8 cellular contexts compared by ENCODE assay signal in the genomic region with DNA sequence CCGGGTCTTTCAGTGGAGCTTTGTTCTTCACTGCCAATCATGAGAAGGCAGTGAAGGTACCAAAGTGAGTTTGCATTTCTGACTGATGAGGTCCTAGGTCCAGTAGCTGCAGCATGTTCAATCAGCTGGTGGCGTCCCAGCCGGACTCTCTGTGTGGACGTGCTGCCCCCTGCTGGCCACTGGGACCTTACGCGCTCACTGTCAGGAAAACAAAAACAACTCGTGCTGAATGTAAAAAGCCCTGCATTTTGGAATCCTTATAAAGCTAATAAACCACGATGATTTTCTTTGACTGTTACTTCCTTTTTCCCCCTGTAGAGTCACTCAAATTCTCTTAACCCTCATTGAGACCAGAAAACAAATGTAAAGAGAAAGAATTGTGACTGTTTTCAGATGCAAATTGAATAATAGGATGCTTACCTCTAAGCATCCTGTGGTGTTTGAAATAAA. TPM values are rescaled to one million over a fixed set of nuclear protein-coding genes. Genes with fewer than 3 reads are reported as not detected.
A peak's percentile ranks its signal among the peaks of the same experiment; 100 is the strongest.
DNase-seq lines count a peak whose midpoint lies in the region; ATAC-seq and TF ChIP-seq lines count a peak whose summit lies in the region.

No MANE protein-coding gene starts in this region.

- H3K27me3 Mint-ChIP-seq in activated T-cell treated with anti-CD3 and anti-CD28 coated beads, Interleukin-2, amount 50 U/mL, for 24 hours: peaks cover 51% of the 10 kb centered on the region
- H3K27me3 Mint-ChIP-seq in nephron (ENCODE audit: low read depth): peaks cover 37% of the 10 kb centered on the region
- H3K27me3 Mint-ChIP-seq in stimulated activated naive B cell treated with anti-CD40 and anti-IgM and Interleukin-4, amounts not matched to agents 10 μg/mL and 1 μg/mL and 100 μg/mL, for 72 hours: no peaks in the 10 kb centered on the region

- no peak overlapping the region for H3K27ac Mint-ChIP-seq in activated T-cell treated with anti-CD3 and anti-CD28 coated beads, Interleukin-2, amount 50 U/mL, for 24 hours
- H3K27ac Mint-ChIP-seq in nephron: peak overlapping the region in 1 of 3 experiments; percentile 81
- peak overlapping the region; percentile 70 for H3K27ac Mint-ChIP-seq in stimulated activated naive B cell treated with anti-CD40 and anti-IgM and Interleukin-4, amounts not matched to agents 10 μg/mL and 1 μg/mL and 100 μg/mL, for 72 hours

- intact Hi-C loops in IMR-90 (cut with micrococcal nuclease) (loop anchor here (1.0 to 5.0 kb wide), 5 partner anchors 413 to 640 kb away; partner anchors contain the start of gene CRYBG1), PC-3 (cut with micrococcal nuclease) (loop anchor here (1.0 to 10.0 kb wide), 7 partner anchors 65 to 642 kb away; no protein-coding TSS in a partner anchor)

- H3K9me2 ChIP-seq in PC-3 (replicated peaks; ENCODE audit: low read length): no peaks in the 10 kb centered on the region

- H3K27ac ChIP-seq in IMR-90 (ENCODE audit: insufficient read depth, low read length) (no peak overlapping the region), PC-3 (ENCODE audit: low read length) (no peak overlapping the region)

- H2AFZ ChIP-seq in IMR-90 (replicated peaks; ENCODE audit: low read length, poor library complexity) (peak overlapping the region; percentile 18), PC-3 (ENCODE audit: low read length) (0 out of 2 replicates have a peak overlapping the region, but pooled peaks have one; percentile 28)

- H3K9me3 ChIP-seq in IMR-90 (ENCODE audit: control insufficient read depth, insufficient read depth, low read length): no peaks in the 10 kb centered on the region
- no peaks in the 10 kb centered on the region for H3K9me3 ChIP-seq in PC-3 (ENCODE audit: low read length)

- H3K4me3 ChIP-seq in GM12865 (ENCODE audit: low read depth, low read length) (no peak overlapping the region), IMR-90 (ENCODE audit: insufficient read depth, low read depth, low read length) (no peak overlapping the region), PC-3 (ENCODE audit: low read length) (no peak overlapping the region), fibroblast of mammary gland (ENCODE audit: control insufficient read depth, low read depth, low read length) (no peak overlapping the region)

- no peak overlapping the region for H4K5ac ChIP-seq in IMR-90 (ENCODE audit: low read depth, low read length)

- H3K27me3 ChIP-seq in IMR-90 (ENCODE audit: control insufficient read depth, insufficient read depth, low read length) (peaks cover 33% of the 10 kb centered on the region), PC-3 (ENCODE audit: low read length) (no peaks in the 10 kb centered on the region)

- WGBS in IMR-90 (ENCODE audit: extremely low coverage in 2 of 2, insufficient read length in 1 of 2), 2 experiments: no CpG with 5 or more reads among the region's 8 CpGs

- H2AK5ac ChIP-seq in IMR-90 (ENCODE audit: low read depth, low read length): no peak overlapping the region

- no peak overlapping the region for H3K23ac ChIP-seq in IMR-90 (ENCODE audit: low read depth, low read length)

- TF ChIP-seq RAD21 in IMR-90 (IDR thresholded peaks at IDR 0.05; ENCODE audit: low read length): peak; percentile 94

- no peaks in the 10 kb centered on the region for H4K20me1 ChIP-seq in IMR-90 (ENCODE audit: insufficient read depth, low read length)
- no peaks in the 10 kb centered on the region for H4K20me1 ChIP-seq in PC-3 (ENCODE audit: low read length)

- H3K9ac ChIP-seq in IMR-90 (ENCODE audit: low read depth, low read length): no peak overlapping the region
- no peak overlapping the region for H3K9ac ChIP-seq in PC-3 (ENCODE audit: low read length)

- TF ChIP-seq CTCF in GM12865 (IDR thresholded peaks at IDR 0.05; ENCODE audit: insufficient read depth, low read depth, low read length, missing control alignments) (peak; percentile 90), IMR-90 (conservative IDR thresholded peaks at IDR 0.05; ENCODE audit: low read depth, low read length) (peak; percentile 97), PC-3 (conservative IDR thresholded peaks at IDR 0.05; ENCODE audit: low read depth, low read length) (peak; percentile 88), fibroblast of mammary gland (conservative IDR thresholded peaks at IDR 0.05; ENCODE audit: control insufficient read depth, insufficient read depth, low read depth, low read length) (peak; percentile 93), nephron (IDR thresholded peaks at IDR 0.05; ENCODE audit: unreplicated experiment in 3 of 3) (peak; percentile 91 to 92 (median 91))

- peak; percentile 84 for ATAC-seq in IMR-90 (ENCODE audit: low read depth)
- peak; percentile 35 for ATAC-seq in PC-3
- ATAC-seq in stimulated activated naive B cell treated with anti-CD40 and anti-IgM and Interleukin-4, amounts not matched to agents 10 μg/mL and 1 μg/mL and 100 μg/mL, for 72 hours (replicated peaks): peak; percentile 58 to 63
- ATAC-seq in HG02840 (IDR thresholded peaks at IDR 0.05; ENCODE audit: low FRiP score, unreplicated experiment): no peak

- POLR2A ChIA-PET in IMR-90 (lab: Charles Lee; ENCODE audit: unreplicated experiment) (no interaction called here), PC-3 (lab: Charles Lee; ENCODE audit: unreplicated experiment) (no interaction called here)

- in situ Hi-C loops in IMR-90 (cut with MboI; ENCODE audit: low sequenced_read_pairs): loop anchor here (25.0 kb wide), 1 partner anchor 642 kb away; the partner anchor contains the start of gene ATG5

- H2BK5ac ChIP-seq in IMR-90 (ENCODE audit: low read depth, low read length, poor library complexity, severe bottlenecking): no peak overlapping the region

- no peak overlapping the region for H2BK120ac ChIP-seq in IMR-90 (ENCODE audit: low read depth, low read length)

- H3K4ac ChIP-seq in IMR-90 (ENCODE audit: low read depth, low read length): no peak overlapping the region

- H4K91ac ChIP-seq in IMR-90 (ENCODE audit: insufficient read depth, low read depth, low read length): no peak overlapping the region

- H3K56ac ChIP-seq in IMR-90 (ENCODE audit: extremely low read depth, insufficient read depth, low read length): no peak overlapping the region

- H3K36me3 ChIP-seq in IMR-90 (ENCODE audit: control insufficient read depth, insufficient read depth, low read length) (no peaks in the 10 kb centered on the region), PC-3 (ENCODE audit: low read depth, low read length) (no peaks in the 10 kb centered on the region)

- H3K4me3 Mint-ChIP-seq in activated T-cell treated with anti-CD3 and anti-CD28 coated beads, Interleukin-2, amount 50 U/mL, for 24 hours: no peak overlapping the region
- peak overlapping the region; percentile 14 to 47 (median 33) for H3K4me3 Mint-ChIP-seq in nephron
- H3K4me3 Mint-ChIP-seq in stimulated activated naive B cell treated with anti-CD40 and anti-IgM and Interleukin-4, amounts not matched to agents 10 μg/mL and 1 μg/mL and 100 μg/mL, for 72 hours: no peak overlapping the region

- H3K14ac ChIP-seq in IMR-90 (replicated peaks; ENCODE audit: low read depth, low read length): no peak overlapping the region

- peak; percentile 89 for DNase-seq in GM12865 (ENCODE audit: low read depth)
- DNase-seq in IMR-90: peak; percentile 76
- peak; percentile 84 for DNase-seq in PC-3
- peak; percentile 86 for DNase-seq in activated T-cell treated with anti-CD3 and anti-CD28 coated beads, Interleukin-2, amount 50 U/mL, for 24 hours
- peak; percentile 79 for DNase-seq in fibroblast of mammary gland (ENCODE audit: low read depth)
- DNase-seq in stimulated activated naive B cell treated with anti-CD40 and anti-IgM and Interleukin-4, amounts not matched to agents 10 μg/mL and 1 μg/mL and 100 μg/mL, for 72 hours: peak; percentile 72

- H3K4me1 Mint-ChIP-seq in activated T-cell treated with anti-CD3 and anti-CD28 coated beads, Interleukin-2, amount 50 U/mL, for 24 hours (ENCODE audit: low read depth): peaks cover 6% of the 10 kb centered on the region
- peaks cover 4% of the 10 kb centered on the region for H3K4me1 Mint-ChIP-seq in nephron
- H3K4me1 Mint-ChIP-seq in stimulated activated naive B cell treated with anti-CD40 and anti-IgM and Interleukin-4, amounts not matched to agents 10 μg/mL and 1 μg/mL and 100 μg/mL, for 72 hours: peaks cover 5 to 15% of the 10 kb centered on the region in 2 donors

- H3K79me1 ChIP-seq in IMR-90 (ENCODE audit: low read depth in 1 of 2, low read length in 2 of 2): no peaks in the 10 kb centered on the region

- CTCF ChIA-PET in IMR-90 (lab: Yijun Ruan, JAX) (interaction anchor here (0.5 to 1.5 kb wide), 25 partner anchors 10 to 640 kb away, joined by 3 to 10 read pairs (median 4); no protein-coding TSS in a partner anchor), PC-3 (lab: Charles Lee) (interaction anchor here (0.6 to 1.2 kb wide), 7 partner anchors 18 to 400 kb away, joined by 3 to 6 read pairs (median 5); no protein-coding TSS in a partner anchor)

- no peaks in the 10 kb centered on the region for H3K9me3 Mint-ChIP-seq in activated T-cell treated with anti-CD3 and anti-CD28 coated beads, Interleukin-2, amount 50 U/mL, for 24 hours
- H3K9me3 Mint-ChIP-seq in nephron: no peaks in the 10 kb centered on the region
- no peaks in the 10 kb centered on the region for H3K9me3 Mint-ChIP-seq in stimulated activated naive B cell treated with anti-CD40 and anti-IgM and Interleukin-4, amounts not matched to agents 10 μg/mL and 1 μg/mL and 100 μg/mL, for 72 hours

- no peak overlapping the region for H2BK15ac ChIP-seq in IMR-90 (ENCODE audit: low read depth, low read length)

- H4K8ac ChIP-seq in IMR-90 (ENCODE audit: low read depth in 2 of 2, low read length in 2 of 2): no peak overlapping the region

- peaks cover under 1% of the 10 kb centered on the region for H3K79me2 ChIP-seq in PC-3 (ENCODE audit: low read length)

- BruUV-seq in IMR-90 (replicated peaks; lab: Mats Ljungman, UMichigan): no TSS peak
- no TSS peak for BruUV-seq in PC-3 (replicated peaks; lab: Mats Ljungman, UMichigan)

- H2AK9ac ChIP-seq in IMR-90 (replicated peaks; ENCODE audit: low read depth, low read length, poor library complexity): peak overlapping the region; percentile 7

- H3K4me1 ChIP-seq in IMR-90 (ENCODE audit: control insufficient read depth, insufficient read depth, low read length): no peaks in the 10 kb centered on the region
- peaks cover 11% of the 10 kb centered on the region for H3K4me1 ChIP-seq in PC-3 (ENCODE audit: insufficient read depth, low read length)

- no peaks in the 10 kb centered on the region for H3K9me1 ChIP-seq in IMR-90 (ENCODE audit: insufficient read depth, low read length)

- H3F3A ChIP-seq in PC-3 (ENCODE audit: low read length, unreplicated experiment): no peaks in the 10 kb centered on the region

- dilution Hi-C loops in IMR-90 (cut with HindIII; ENCODE audit: low sequenced_read_pairs, unreplicated experiment): no loop called here

- H2BK20ac ChIP-seq in IMR-90 (ENCODE audit: low read depth, low read length): no peak overlapping the region

- H3K36me3 Mint-ChIP-seq in activated T-cell treated with anti-CD3 and anti-CD28 coated beads, Interleukin-2, amount 50 U/mL, for 24 hours (ENCODE audit: low read depth): no peaks in the 10 kb centered on the region
- no peaks in the 10 kb centered on the region for H3K36me3 Mint-ChIP-seq in nephron (ENCODE audit: low read depth)
- no peaks in the 10 kb centered on the region for H3K36me3 Mint-ChIP-seq in stimulated activated naive B cell treated with anti-CD40 and anti-IgM and Interleukin-4, amounts not matched to agents 10 μg/mL and 1 μg/mL and 100 μg/mL, for 72 hours

- TF ChIP-seq POLR2A in IMR-90 (IDR thresholded peaks at IDR 0.05; ENCODE audit: low read depth, low read length): no peak

- H3K4me2 ChIP-seq in IMR-90 (ENCODE audit: low read depth, low read length): no peak overlapping the region
- 0 out of 2 replicates have a peak overlapping the region, but pooled peaks have one; percentile 32 for H3K4me2 ChIP-seq in PC-3 (ENCODE audit: low read length)

- H3K18ac ChIP-seq in IMR-90 (ENCODE audit: low read depth, low read length): no peak overlapping the region

RNA-seq across cellular contexts. Expression of gene CD24, which starts 4.9 kb away (rescaled TPM):
- 0.18 and 0.28 TPM in 2 replicates for total RNA-seq in IMR-90 (2012; rRNA removed)
- 0.07 and 0.09 TPM in 2 replicates for polyA plus RNA-seq in IMR-90 (2012; rRNA removed)
- 0.05 and 0.13 TPM in 2 replicates for polyA plus RNA-seq in IMR-90 (2012; cell fraction: cytosol; rRNA removed)
- 0.15 TPM in 1 of 2 replicates, not detected in the other for polyA plus RNA-seq in IMR-90 (2012; cell fraction: nucleus; rRNA removed; ENCODE audit: low replicate concordance)
- total RNA-seq in PC-3 (2014; rRNA removed): 117 and 125 TPM in 2 replicates

RNA-seq across cellular contexts. Expression of gene MTRES1, which starts 48.5 kb away (rescaled TPM):
- total RNA-seq in IMR-90 (2012; rRNA removed) (5.4 and 8.9 TPM in 2 replicates), PC-3 (2014; rRNA removed) (11.3 and 13.2 TPM in 2 replicates)
- 9.7 and 9.8 TPM in 2 replicates for polyA plus RNA-seq in IMR-90 (2012; rRNA removed)
- polyA plus RNA-seq in IMR-90 (2012; cell fraction: cytosol; rRNA removed): 2.1 and 2.9 TPM in 2 replicates
- 4.9 and 7.1 TPM in 2 replicates for polyA plus RNA-seq in IMR-90 (2012; cell fraction: nucleus; rRNA removed; ENCODE audit: low replicate concordance)

Comparison
In these comparisons a context has a peak if more than half of its experiments do, and no peak if none do; other contexts are left out.
1. H3K4me3 Mint-ChIP-seq: peak in nephron (3 of 3); none in activated T-cell treated with anti-CD3 and anti-CD28 coated beads, Interleukin-2, amount 50 U/mL, for 24 hours (single experiment) and stimulated activated naive B cell treated with anti-CD40 and anti-IgM and Interleukin-4, amounts not matched to agents 10 μg/mL and 1 μg/mL and 100 μg/mL, for 72 hours (0 of 2).
2. RNA of gene CD24, which starts 4.9 kb away (total RNA-seq): 117 to 125 TPM in PC-3; 0.18 to 0.28 TPM in IMR-90; every median in the first group is over 10 times any median in the second.
3. Peak in every context shown above with its lines, with median percentiles within 50 percentile points of each other: DNase-seq and CTCF ChIP-seq.